Comparison of ENCODE assay signal across 22 cellular contexts in the genomic region with DNA sequence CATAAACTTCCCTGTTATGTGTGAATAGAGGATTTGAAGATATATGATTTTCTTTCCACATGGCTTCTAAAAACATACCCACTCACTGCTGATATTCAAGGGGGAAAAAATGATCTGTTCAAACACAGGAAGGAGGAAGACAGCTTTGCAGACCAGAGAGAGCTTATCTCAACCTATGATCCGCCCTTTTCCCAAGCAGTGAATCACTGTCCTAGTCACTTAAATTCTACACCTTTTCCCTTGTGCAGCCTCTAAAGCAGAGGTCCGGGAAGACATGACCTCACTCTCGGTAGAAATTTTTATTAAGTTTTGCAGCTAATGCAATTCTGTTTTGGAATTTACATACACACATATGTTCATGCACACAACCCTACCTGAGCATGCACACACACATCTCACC.
DNase-seq lines count a peak whose midpoint lies in the region; ATAC-seq, FAIRE-seq and TF ChIP-seq lines count a peak whose summit lies in the region.
"Had no signal": no experiment of that assay in that cellular context is flagged by ENCODE, and none has a peak within 500 bp of the region (broad histone marks: within the 10 kb centered on the region; RNA-seq: fewer than 3 reads in every experiment).

No MANE protein-coding gene starts in this region.

- H2BK120ac ChIP-seq in mesendoderm (ENCODE audit: low read depth, low read length): no peak overlapping the region

- H3K23ac ChIP-seq in mesendoderm (ENCODE audit: low read length): no peak overlapping the region

- H2AK5ac ChIP-seq in mesendoderm (ENCODE audit: low read length): no peak overlapping the region

- no peak for ATAC-seq in heart left ventricle
- no peak for ATAC-seq in HG03135 (IDR thresholded peaks at IDR 0.05; ENCODE audit: unreplicated experiment)
- ATAC-seq: A549, GM23338, HCT116 had no signal

- no peak overlapping the region for H2AFZ ChIP-seq in smooth muscle cell (ENCODE audit: low read depth)
- H2AFZ ChIP-seq: GM23338 had no signal

- H4K8ac ChIP-seq in mesendoderm (ENCODE audit: low read depth, low read length): no peak overlapping the region

- TF ChIP-seq POLR2A in heart left ventricle (IDR thresholded peaks at IDR 0.05): no peak

- peaks cover 13% of the 10 kb centered on the region for H3K4me1 ChIP-seq in mesendoderm (ENCODE audit: control insufficient read depth, low read depth, low read length)
- no peaks in the 10 kb centered on the region for H3K4me1 ChIP-seq in heart left ventricle
- H3K4me1 ChIP-seq in smooth muscle cell (ENCODE audit: low read depth): no peaks in the 10 kb centered on the region
- H3K4me1 ChIP-seq: BE2C; BLaER1 treated with 17β-estradiol and CSF1 and Interleukin-3, amounts not matched to agents 10 nM and 100 nM had no signal

- H3F3A ChIP-seq in smooth muscle cell (ENCODE audit: low read depth): no peaks in the 10 kb centered on the region

- no peaks in the 10 kb centered on the region for H4K20me1 ChIP-seq in smooth muscle cell (ENCODE audit: low read depth)
- H4K20me1 ChIP-seq: BLaER1 treated with 17β-estradiol and CSF1 and Interleukin-3, amounts not matched to agents 10 nM and 100 nM had no signal

- H3K79me2 ChIP-seq in mesendoderm (ENCODE audit: control insufficient read depth, insufficient read depth, low read length) (no peaks in the 10 kb centered on the region), smooth muscle cell (ENCODE audit: low read depth) (no peaks in the 10 kb centered on the region)

- no peak overlapping the region for H3K56ac ChIP-seq in mesendoderm (ENCODE audit: low read length)

- intact Hi-C loops in heart left ventricle (cut with DNase I): no loop called here

- no peak for TF ChIP-seq CTCF in D721Med (IDR thresholded peaks at IDR 0.05; ENCODE audit: insufficient read depth, missing control alignments)
- no peak for TF ChIP-seq CTCF in heart left ventricle (IDR thresholded peaks at IDR 0.05)
- no peak for TF ChIP-seq CTCF in smooth muscle cell (IDR thresholded peaks at IDR 0.05; ENCODE audit: borderline replicate concordance, insufficient read depth, poor library complexity, severe bottlenecking)

- H3K4me3 ChIP-seq in mesendoderm (ENCODE audit: low read length) (no peak overlapping the region), heart left ventricle (no peak overlapping the region), smooth muscle cell (no peak overlapping the region)
- H3K4me3 ChIP-seq: A549; BLaER1 treated with 17β-estradiol and CSF1 and Interleukin-3, amounts not matched to agents 10 nM and 100 nM; GM23338 had no signal

- H3K27ac ChIP-seq in mesendoderm (ENCODE audit: low read depth, low read length) (peak overlapping the region; percentile 10), heart left ventricle (no peak overlapping the region), smooth muscle cell (ENCODE audit: low read depth) (no peak overlapping the region)
- H3K27ac ChIP-seq: A549; BLaER1 treated with 17β-estradiol and CSF1 and Interleukin-3, amounts not matched to agents 10 nM and 100 nM had no signal

- no peak overlapping the region for H2BK15ac ChIP-seq in mesendoderm (replicated peaks; ENCODE audit: low read depth)

- H3K79me1 ChIP-seq in mesendoderm (ENCODE audit: low read length): no peaks in the 10 kb centered on the region

- no peak overlapping the region for H2BK5ac ChIP-seq in mesendoderm (ENCODE audit: low read length)

- DNase-seq in D721Med (ENCODE audit: insufficient read length, low spot score) (no peak), RCC 7860 (ENCODE audit: low spot score) (peak; percentile 57), kidney glomerular epithelial cell (lab: John Stamatoyannopoulos, UW) (peak; percentile 10), mesendoderm (no peak), heart left ventricle (no peak), smooth muscle cell (lab: John Stamatoyannopoulos, UW; ENCODE audit: unreplicated experiment) (no peak)
- DNase-seq: 8988T; ACHN; AML-193; BE2C; CD4-positive, alpha-beta T cell; CD8-positive, alpha-beta memory T cell; DMS53; DMS79 treated with DMSO at 0.1 percent for 48 hours; H9 had no signal

- H3K27me3 ChIP-seq in mesendoderm (ENCODE audit: insufficient read depth, low read length, poor library complexity): no peaks in the 10 kb centered on the region
- H3K27me3 ChIP-seq in heart left ventricle: peaks cover 0 to 7% (median 0%) of the 10 kb centered on the region in 9 donors
- no peaks in the 10 kb centered on the region for H3K27me3 ChIP-seq in smooth muscle cell (ENCODE audit: low read depth)
- H3K27me3 ChIP-seq: BE2C; BLaER1 treated with 17β-estradiol and CSF1 and Interleukin-3, amounts not matched to agents 10 nM and 100 nM had no signal

- no peak overlapping the region for H4K5ac ChIP-seq in mesendoderm (ENCODE audit: low read length)

- H3K4me2 ChIP-seq in mesendoderm (ENCODE audit: low read length) (no peak overlapping the region), smooth muscle cell (no peak overlapping the region)
- H3K4me2 ChIP-seq: A549; BLaER1 treated with 17β-estradiol and CSF1 and Interleukin-3, amounts not matched to agents 10 nM and 100 nM; GM23338 had no signal

- H3K18ac ChIP-seq in mesendoderm (ENCODE audit: low read length): peak overlapping the region; percentile 51

- WGBS in mesendoderm (ENCODE audit: extremely low coverage, insufficient coverage, low lambda C conversion rate): no CpG with 5 or more reads among the region's 3 CpGs
- WGBS in heart left ventricle, 4 donors: 56 to 70% (median 64%) methylated on average over 3 of the region's 3 CpGs
- WGBS in smooth muscle cell (ENCODE audit: low lambda C conversion rate): 33% methylated on average over 3 of the region's 3 CpGs

- no peaks in the 10 kb centered on the region for H3K9me3 ChIP-seq in heart left ventricle
- H3K9me3 ChIP-seq in smooth muscle cell (replicated peaks; ENCODE audit: low read depth): no peaks in the 10 kb centered on the region
- H3K9me3 ChIP-seq: A549, BE2C had no signal

- H3K36me3 ChIP-seq in mesendoderm (ENCODE audit: control insufficient read depth, insufficient read depth, low read length) (no peaks in the 10 kb centered on the region), heart left ventricle (no peaks in the 10 kb centered on the region), smooth muscle cell (ENCODE audit: low read depth) (no peaks in the 10 kb centered on the region)
- H3K36me3 ChIP-seq: BE2C; BLaER1 treated with 17β-estradiol and CSF1 and Interleukin-3, amounts not matched to agents 10 nM and 100 nM had no signal

- no peak overlapping the region for H3K4ac ChIP-seq in mesendoderm (ENCODE audit: low read depth, low read length)

- FAIRE-seq in D721Med (lab: Jason Lieb, UNC): peak; percentile 29
- peak; percentile 79 for FAIRE-seq in RCC 7860 (lab: Jason Lieb, UNC)
- FAIRE-seq: A549, G401.6, GM12892 had no signal

- H3K9ac ChIP-seq in mesendoderm (ENCODE audit: low read length): no peak overlapping the region
- no peak overlapping the region for H3K9ac ChIP-seq in smooth muscle cell (ENCODE audit: low read depth)
- H3K9ac ChIP-seq: BLaER1 treated with 17β-estradiol and CSF1 and Interleukin-3, amounts not matched to agents 10 nM and 100 nM had no signal

Comparison
In these comparisons a context has a peak if more than half of its experiments do, and no peak if none do; other contexts are left out.
1. DNase-seq: peak in RCC 7860 (single experiment) and kidney glomerular epithelial cell (single experiment); none in D721Med (single experiment), mesendoderm (single experiment), heart left ventricle (0 of 5) and smooth muscle cell (single experiment).